ENCODE assay signal across 8 cellular contexts in genomic region chr19:3586124-3586626, GRCh38. TPM values are rescaled to one million over a fixed set of nuclear protein-coding genes. Genes with fewer than 3 reads are reported as not detected.
DNase-seq lines count a peak whose midpoint lies in the region; ATAC-seq and TF ChIP-seq lines count a peak whose summit lies in the region.

No MANE protein-coding gene starts in this region.

- H3K23ac ChIP-seq in mesendoderm (ENCODE audit: low read length): no peak overlapping the region

- H3K4me3 Mint-ChIP-seq in activated T-helper 1 cell treated with anti-CD3 and anti-CD28 coated beads, Interleukin-12 subunit alpha, Interleukin-12 subunit beta, Interleukin-2, Interleukin-4 antibody, amounts not matched to agents 30 ng/mL and 10 ng/mL and 1 ng/mL, durations not matched to agents 14 hours and 24 hours and 36 hours: no peak overlapping the region
- H3K4me3 Mint-ChIP-seq in activated T-helper 2 cell treated with anti-CD3 and anti-CD28 coated beads, Interferon-gamma antibody, Interleukin-2, Interleukin-4, amounts not matched to agents 10 μg/mL and 5 μg/mL and 100 μg/mL, durations not matched to agents 14 hours and 24 hours and 36 hours (ENCODE audit: low read depth): no peak overlapping the region

- H3K4me3 ChIP-seq in LNCaP clone FGC (ENCODE audit: low read depth, low read length): no peak overlapping the region
- H3K4me3 ChIP-seq in adipocyte (ENCODE audit: low read length): no peak overlapping the region
- H3K4me3 ChIP-seq in mesendoderm (ENCODE audit: low read length): no peak overlapping the region

- no peaks in the 10 kb centered on the region for H3K4me1 ChIP-seq in adipocyte (ENCODE audit: control insufficient read depth, insufficient read depth, low read length)
- no peaks in the 10 kb centered on the region for H3K4me1 ChIP-seq in mesendoderm (ENCODE audit: control insufficient read depth, low read depth, low read length)

- no peak overlapping the region for H3K27ac ChIP-seq in mesendoderm (ENCODE audit: low read depth, low read length)

- H3K18ac ChIP-seq in mesendoderm (ENCODE audit: low read length): peak overlapping the region; percentile 77

- no peak overlapping the region for H2BK15ac ChIP-seq in mesendoderm (replicated peaks; ENCODE audit: low read depth)

- no CpG with 5 or more reads among the region's 16 CpGs for WGBS in mesendoderm (ENCODE audit: extremely low coverage, insufficient coverage, low lambda C conversion rate)

- no peak overlapping the region for H3K56ac ChIP-seq in mesendoderm (ENCODE audit: low read length)

- H3K9ac ChIP-seq in adipocyte (ENCODE audit: low read length): no peak overlapping the region
- no peak overlapping the region for H3K9ac ChIP-seq in mesendoderm (ENCODE audit: low read length)

- 0 out of 2 replicates have a peak, but pooled peaks have one; percentile 16 for TF ChIP-seq CTCF in LNCaP clone FGC (IDR thresholded peaks at IDR 0.05; ENCODE audit: control insufficient read depth, extremely low read depth, insufficient read depth)

- H3K4ac ChIP-seq in mesendoderm (ENCODE audit: low read depth, low read length): no peak overlapping the region

- no peak overlapping the region for H4K8ac ChIP-seq in mesendoderm (ENCODE audit: low read depth, low read length)

- H3K36me3 Mint-ChIP-seq in activated T-helper 1 cell treated with anti-CD3 and anti-CD28 coated beads, Interleukin-12 subunit alpha, Interleukin-12 subunit beta, Interleukin-2, Interleukin-4 antibody, amounts not matched to agents 30 ng/mL and 10 ng/mL and 1 ng/mL, durations not matched to agents 14 hours and 24 hours and 36 hours (ENCODE audit: low read depth): no peaks in the 10 kb centered on the region
- H3K36me3 Mint-ChIP-seq in activated T-helper 2 cell treated with anti-CD3 and anti-CD28 coated beads, Interferon-gamma antibody, Interleukin-2, Interleukin-4, amounts not matched to agents 10 μg/mL and 5 μg/mL and 100 μg/mL, durations not matched to agents 14 hours and 24 hours and 36 hours (ENCODE audit: low read depth): no peaks in the 10 kb centered on the region

- H3K27ac Mint-ChIP-seq in activated T-helper 1 cell treated with anti-CD3 and anti-CD28 coated beads, Interleukin-12 subunit alpha, Interleukin-12 subunit beta, Interleukin-2, Interleukin-4 antibody, amounts not matched to agents 30 ng/mL and 10 ng/mL and 1 ng/mL, durations not matched to agents 14 hours and 24 hours and 36 hours: no peak overlapping the region
- H3K27ac Mint-ChIP-seq in activated T-helper 2 cell treated with anti-CD3 and anti-CD28 coated beads, Interferon-gamma antibody, Interleukin-2, Interleukin-4, amounts not matched to agents 10 μg/mL and 5 μg/mL and 100 μg/mL, durations not matched to agents 14 hours and 24 hours and 36 hours: no peak overlapping the region

- no peaks in the 10 kb centered on the region for H3K4me1 Mint-ChIP-seq in activated T-helper 1 cell treated with anti-CD3 and anti-CD28 coated beads, Interleukin-12 subunit alpha, Interleukin-12 subunit beta, Interleukin-2, Interleukin-4 antibody, amounts not matched to agents 30 ng/mL and 10 ng/mL and 1 ng/mL, durations not matched to agents 14 hours and 24 hours and 36 hours (ENCODE audit: low read depth)
- H3K4me1 Mint-ChIP-seq in activated T-helper 2 cell treated with anti-CD3 and anti-CD28 coated beads, Interferon-gamma antibody, Interleukin-2, Interleukin-4, amounts not matched to agents 10 μg/mL and 5 μg/mL and 100 μg/mL, durations not matched to agents 14 hours and 24 hours and 36 hours (ENCODE audit: low read depth): no peaks in the 10 kb centered on the region

- DNase-seq in COR-L47 (lab: John Stamatoyannopoulos, UW): peak; percentile 34
- no peak for DNase-seq in LNCaP clone FGC (ENCODE audit: low read depth)
- peak; percentile 39 for DNase-seq in adipocyte (ENCODE audit: low read depth)
- no peak for DNase-seq in mesendoderm
- no peak for DNase-seq in activated T-helper 1 cell treated with anti-CD3 and anti-CD28 coated beads, Interleukin-12 subunit alpha, Interleukin-12 subunit beta, Interleukin-2, Interleukin-4 antibody, amounts not matched to agents 30 ng/mL and 10 ng/mL and 1 ng/mL, durations not matched to agents 14 hours and 24 hours and 36 hours (ENCODE audit: low spot score)
- no peak for DNase-seq in activated T-helper 2 cell treated with anti-CD3 and anti-CD28 coated beads, Interferon-gamma antibody, Interleukin-2, Interleukin-4, amounts not matched to agents 10 μg/mL and 5 μg/mL and 100 μg/mL, durations not matched to agents 14 hours and 24 hours and 36 hours (ENCODE audit: low spot score)

- H3K36me3 ChIP-seq in adipocyte (ENCODE audit: control insufficient read depth, insufficient read depth, low read length, severe bottlenecking) (no peaks in the 10 kb centered on the region), mesendoderm (ENCODE audit: control insufficient read depth, insufficient read depth, low read length) (no peaks in the 10 kb centered on the region)

- H3K27me3 ChIP-seq in adipocyte (replicated peaks; ENCODE audit: control insufficient read depth, insufficient read depth, low read length) (peaks cover 9% of the 10 kb centered on the region), mesendoderm (ENCODE audit: insufficient read depth, low read length, poor library complexity) (peaks cover 5% of the 10 kb centered on the region)

- H3K4me2 ChIP-seq in mesendoderm (ENCODE audit: low read length): no peak overlapping the region

- no peaks in the 10 kb centered on the region for H3K79me1 ChIP-seq in mesendoderm (ENCODE audit: low read length)

- H3K9me3 ChIP-seq in adipocyte (ENCODE audit: control insufficient read depth, low read length): no peaks in the 10 kb centered on the region

- intact Hi-C loops in activated T-helper 1 cell treated with anti-CD3 and anti-CD28 coated beads, Interleukin-12 subunit alpha, Interleukin-12 subunit beta, Interleukin-2, Interleukin-4 antibody, amounts not matched to agents 30 ng/mL and 10 ng/mL and 1 ng/mL, durations not matched to agents 14 hours and 24 hours and 36 hours (cut with micrococcal nuclease): no loop called here
- intact Hi-C loops in activated T-helper 2 cell treated with anti-CD3 and anti-CD28 coated beads, Interferon-gamma antibody, Interleukin-2, Interleukin-4, amounts not matched to agents 10 μg/mL and 5 μg/mL and 100 μg/mL, durations not matched to agents 14 hours and 24 hours and 36 hours (cut with micrococcal nuclease): no loop called here

- H2AK5ac ChIP-seq in mesendoderm (ENCODE audit: low read length): no peak overlapping the region

- H4K5ac ChIP-seq in mesendoderm (ENCODE audit: low read length): no peak overlapping the region

- H3K79me2 ChIP-seq in mesendoderm (ENCODE audit: control insufficient read depth, insufficient read depth, low read length): no peaks in the 10 kb centered on the region

- H2BK5ac ChIP-seq in mesendoderm (ENCODE audit: low read length): no peak overlapping the region

- ATAC-seq in GM19463 (IDR thresholded peaks at IDR 0.05; ENCODE audit: unreplicated experiment) (no peak), HG02571 (IDR thresholded peaks at IDR 0.05; ENCODE audit: unreplicated experiment) (no peak)

- H3K9me3 Mint-ChIP-seq in activated T-helper 1 cell treated with anti-CD3 and anti-CD28 coated beads, Interleukin-12 subunit alpha, Interleukin-12 subunit beta, Interleukin-2, Interleukin-4 antibody, amounts not matched to agents 30 ng/mL and 10 ng/mL and 1 ng/mL, durations not matched to agents 14 hours and 24 hours and 36 hours: no peaks in the 10 kb centered on the region
- H3K9me3 Mint-ChIP-seq in activated T-helper 2 cell treated with anti-CD3 and anti-CD28 coated beads, Interferon-gamma antibody, Interleukin-2, Interleukin-4, amounts not matched to agents 10 μg/mL and 5 μg/mL and 100 μg/mL, durations not matched to agents 14 hours and 24 hours and 36 hours: peaks cover 3% of the 10 kb centered on the region

- H3K27me3 Mint-ChIP-seq in activated T-helper 1 cell treated with anti-CD3 and anti-CD28 coated beads, Interleukin-12 subunit alpha, Interleukin-12 subunit beta, Interleukin-2, Interleukin-4 antibody, amounts not matched to agents 30 ng/mL and 10 ng/mL and 1 ng/mL, durations not matched to agents 14 hours and 24 hours and 36 hours (ENCODE audit: insufficient read depth): peaks cover 6% of the 10 kb centered on the region
- H3K27me3 Mint-ChIP-seq in activated T-helper 2 cell treated with anti-CD3 and anti-CD28 coated beads, Interferon-gamma antibody, Interleukin-2, Interleukin-4, amounts not matched to agents 10 μg/mL and 5 μg/mL and 100 μg/mL, durations not matched to agents 14 hours and 24 hours and 36 hours (ENCODE audit: low read depth): peaks cover 3% of the 10 kb centered on the region

- no peak overlapping the region for H2BK120ac ChIP-seq in mesendoderm (ENCODE audit: low read depth, low read length)

RNA-seq across cellular contexts. Expression of gene GIPC3, which starts 0.9 kb away (rescaled TPM):
- polyA plus RNA-seq in mesendoderm (2013, experiment 1 of 2): 0.49 TPM
- polyA plus RNA-seq in mesendoderm (2013, experiment 2 of 2): 0.53 TPM
- total RNA-seq in activated T-helper 1 cell treated with anti-CD3 and anti-CD28 coated beads, Interleukin-12 subunit alpha, Interleukin-12 subunit beta, Interleukin-2, Interleukin-4 antibody, amounts not matched to agents 30 ng/mL and 10 ng/mL and 1 ng/mL, durations not matched to agents 14 hours and 24 hours and 36 hours: 0.31 and 0.39 TPM in 2 replicates
- total RNA-seq in activated T-helper 2 cell treated with anti-CD3 and anti-CD28 coated beads, Interferon-gamma antibody, Interleukin-2, Interleukin-4, amounts not matched to agents 10 μg/mL and 5 μg/mL and 100 μg/mL, durations not matched to agents 14 hours and 24 hours and 36 hours: 0.16 and 0.32 TPM in 2 replicates

RNA-seq across cellular contexts. Expression of gene HMG20B, which starts 13.4 kb away (rescaled TPM):
- polyA plus RNA-seq in mesendoderm (2013, experiment 1 of 2): 41.2 TPM
- polyA plus RNA-seq in mesendoderm (2013, experiment 2 of 2): 42.0 TPM
- 56.4 and 63.0 TPM in 2 replicates for total RNA-seq in activated T-helper 1 cell treated with anti-CD3 and anti-CD28 coated beads, Interleukin-12 subunit alpha, Interleukin-12 subunit beta, Interleukin-2, Interleukin-4 antibody, amounts not matched to agents 30 ng/mL and 10 ng/mL and 1 ng/mL, durations not matched to agents 14 hours and 24 hours and 36 hours
- total RNA-seq in activated T-helper 2 cell treated with anti-CD3 and anti-CD28 coated beads, Interferon-gamma antibody, Interleukin-2, Interleukin-4, amounts not matched to agents 10 μg/mL and 5 μg/mL and 100 μg/mL, durations not matched to agents 14 hours and 24 hours and 36 hours: 55.3 and 66.3 TPM in 2 replicates

RNA-seq across cellular contexts. Expression of gene TBXA2R, which starts 20.5 kb away (rescaled TPM):
- polyA plus RNA-seq in mesendoderm (2013, experiment 1 of 2): 0.63 TPM
- 0.56 TPM for polyA plus RNA-seq in mesendoderm (2013, experiment 2 of 2)
- total RNA-seq in activated T-helper 1 cell treated with anti-CD3 and anti-CD28 coated beads, Interleukin-12 subunit alpha, Interleukin-12 subunit beta, Interleukin-2, Interleukin-4 antibody, amounts not matched to agents 30 ng/mL and 10 ng/mL and 1 ng/mL, durations not matched to agents 14 hours and 24 hours and 36 hours: 0.47 and 1.0 TPM in 2 replicates
- total RNA-seq in activated T-helper 2 cell treated with anti-CD3 and anti-CD28 coated beads, Interferon-gamma antibody, Interleukin-2, Interleukin-4, amounts not matched to agents 10 μg/mL and 5 μg/mL and 100 μg/mL, durations not matched to agents 14 hours and 24 hours and 36 hours: 0.09 and 0.14 TPM in 2 replicates

RNA-seq across cellular contexts. Expression of gene MFSD12, which starts 28.8 kb away (rescaled TPM):
- 24.0 TPM for polyA plus RNA-seq in mesendoderm (2013, experiment 1 of 2)
- polyA plus RNA-seq in mesendoderm (2013, experiment 2 of 2): 23.7 TPM
- total RNA-seq in activated T-helper 1 cell treated with anti-CD3 and anti-CD28 coated beads, Interleukin-12 subunit alpha, Interleukin-12 subunit beta, Interleukin-2, Interleukin-4 antibody, amounts not matched to agents 30 ng/mL and 10 ng/mL and 1 ng/mL, durations not matched to agents 14 hours and 24 hours and 36 hours: 126 and 136 TPM in 2 replicates
- total RNA-seq in activated T-helper 2 cell treated with anti-CD3 and anti-CD28 coated beads, Interferon-gamma antibody, Interleukin-2, Interleukin-4, amounts not matched to agents 10 μg/mL and 5 μg/mL and 100 μg/mL, durations not matched to agents 14 hours and 24 hours and 36 hours: 93.7 and 94.1 TPM in 2 replicates

RNA-seq across cellular contexts. Expression of gene CACTIN, which starts 40.4 kb away (rescaled TPM):
- polyA plus RNA-seq in mesendoderm (2013, experiment 1 of 2): 25.7 TPM
- 28.3 TPM for polyA plus RNA-seq in mesendoderm (2013, experiment 2 of 2)
- total RNA-seq in activated T-helper 1 cell treated with anti-CD3 and anti-CD28 coated beads, Interleukin-12 subunit alpha, Interleukin-12 subunit beta, Interleukin-2, Interleukin-4 antibody, amounts not matched to agents 30 ng/mL and 10 ng/mL and 1 ng/mL, durations not matched to agents 14 hours and 24 hours and 36 hours: 37.2 and 40.8 TPM in 2 replicates
- 32.8 and 36.2 TPM in 2 replicates for total RNA-seq in activated T-helper 2 cell treated with anti-CD3 and anti-CD28 coated beads, Interferon-gamma antibody, Interleukin-2, Interleukin-4, amounts not matched to agents 10 μg/mL and 5 μg/mL and 100 μg/mL, durations not matched to agents 14 hours and 24 hours and 36 hours

Comparison
In these comparisons a context has a peak if more than half of its experiments do, and no peak if none do; other contexts are left out.
1. DNase-seq: peak in COR-L47 (single experiment) and adipocyte (single experiment); none in LNCaP clone FGC (single experiment), mesendoderm (single experiment), activated T-helper 1 cell treated with anti-CD3 and anti-CD28 coated beads, Interleukin-12 subunit alpha, Interleukin-12 subunit beta, Interleukin-2, Interleukin-4 antibody, amounts not matched to agents 30 ng/mL and 10 ng/mL and 1 ng/mL, durations not matched to agents 14 hours and 24 hours and 36 hours (single experiment) and activated T-helper 2 cell treated with anti-CD3 and anti-CD28 coated beads, Interferon-gamma antibody, Interleukin-2, Interleukin-4, amounts not matched to agents 10 μg/mL and 5 μg/mL and 100 μg/mL, durations not matched to agents 14 hours and 24 hours and 36 hours (single experiment).